Comparison of ENCODE assay signal across 21 cellular contexts in the genomic region with DNA sequence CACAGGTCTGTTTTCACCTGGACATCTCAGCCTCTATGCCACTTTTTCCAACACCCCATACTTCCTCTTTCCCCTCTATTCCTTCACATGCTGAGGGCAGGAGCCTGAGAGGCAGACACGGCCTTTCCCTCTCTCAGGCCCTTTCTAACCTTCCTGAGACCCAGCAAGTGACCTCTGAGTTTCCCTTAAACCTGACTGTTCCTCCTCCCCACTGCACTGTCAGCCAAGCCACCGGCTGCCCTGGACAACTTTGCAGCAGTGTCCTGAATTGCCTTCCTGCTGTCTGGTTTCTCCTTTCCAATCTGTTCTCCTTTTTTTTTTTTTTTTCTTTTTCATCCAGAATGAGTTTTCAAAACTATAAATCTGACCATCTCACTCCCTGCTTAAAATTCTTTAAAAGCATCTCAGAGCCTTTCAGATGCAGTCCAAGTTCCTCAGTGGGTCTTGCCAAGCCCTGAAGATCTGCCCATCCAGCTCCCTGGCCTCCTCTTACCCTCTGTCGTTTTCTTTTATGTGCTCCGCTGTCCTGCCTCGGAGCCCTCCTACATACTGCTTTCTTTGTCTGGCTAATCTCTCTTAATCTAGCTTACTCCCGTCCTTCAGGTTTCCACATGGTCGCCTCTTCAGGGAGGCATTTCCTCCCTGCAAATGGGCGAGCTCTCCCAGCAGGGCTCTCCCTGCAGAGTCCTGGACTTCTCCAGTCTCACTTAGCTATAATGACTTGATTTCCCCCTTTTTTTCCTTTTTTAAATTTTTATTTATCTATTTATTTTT. TPM values are rescaled to one million over a fixed set of nuclear protein-coding genes. Genes with fewer than 3 reads are reported as not detected.
"Had no signal": no experiment of that assay in that cellular context is flagged by ENCODE, and none has a peak within 500 bp of the region (broad histone marks: within the 10 kb centered on the region; RNA-seq: fewer than 3 reads in every experiment).

No MANE protein-coding gene starts in this region.

- H3K9me3 Mint-ChIP-seq: central memory CD8-positive, alpha-beta T cell; effector memory CD8-positive, alpha-beta T cell; naive thymus-derived CD4-positive, alpha-beta T cell had no signal

- H3K36me3 ChIP-seq: prostate gland, suprapubic skin, upper lobe of right lung had no signal

- H3K27ac Mint-ChIP-seq: activated CD4-positive, alpha-beta T cell treated with anti-CD3 and anti-CD28 coated beads for 36 hours; activated CD8-positive, alpha-beta T cell treated with anti-CD3 and anti-CD28 coated beads, Interleukin-2, amount 10 ng/mL, durations not matched to agents 7 days and 5 days; effector memory CD8-positive, alpha-beta T cell; naive thymus-derived CD4-positive, alpha-beta T cell had no signal

- H3K4me3 Mint-ChIP-seq: activated CD4-positive, alpha-beta T cell treated with anti-CD3 and anti-CD28 coated beads for 36 hours; activated CD8-positive, alpha-beta T cell treated with anti-CD3 and anti-CD28 coated beads, Interleukin-2, amount 10 ng/mL, durations not matched to agents 7 days and 5 days; central memory CD8-positive, alpha-beta T cell; effector memory CD8-positive, alpha-beta T cell; naive thymus-derived CD4-positive, alpha-beta T cell had no signal

- DNase-seq: activated CD4-positive, alpha-beta T cell treated with anti-CD3 and anti-CD28 coated beads for 36 hours; activated CD8-positive, alpha-beta memory T cell treated with anti-CD3 and anti-CD28 coated beads, Interleukin-2, amount 50 U/mL, for 48 hours; activated CD8-positive, alpha-beta T cell treated with anti-CD3 and anti-CD28 coated beads, Interleukin-2, amount 10 ng/mL, durations not matched to agents 7 days and 5 days; cortex of kidney; effector memory CD8-positive, alpha-beta T cell; hippocampal formation; kidney glomerular epithelial cell; naive thymus-derived CD4-positive, alpha-beta T cell; nucleus accumbens; spleen; stimulated activated CD4-positive, alpha-beta T cell treated with anti-CD3 and anti-CD28 coated beads, Interleukin-1b, Interleukin-23, amount 100 ng/mL, for 48 hours; stimulated activated naive CD8-positive, alpha-beta T cell treated with anti-CD3 and anti-CD28 coated beads, Interleukin-15, Interleukin-2, amounts not matched to agents 100 U/mL and 50 U/mL, for 24 hours; T-helper 9 cell; upper lobe of right lung had no signal

- ATAC-seq: activated CD4-positive, alpha-beta T cell treated with anti-CD3 and anti-CD28 coated beads for 36 hours; activated CD8-positive, alpha-beta T cell treated with anti-CD3 and anti-CD28 coated beads, Interleukin-2, amount 10 ng/mL, durations not matched to agents 7 days and 5 days; effector memory CD8-positive, alpha-beta T cell; naive thymus-derived CD4-positive, alpha-beta T cell; sciatic nerve; stimulated activated naive CD8-positive, alpha-beta T cell treated with anti-CD3 and anti-CD28 coated beads, Interleukin-15, Interleukin-2, amounts not matched to agents 100 U/mL and 50 U/mL, for 24 hours; upper lobe of right lung had no signal

- H3K4me3 ChIP-seq: prostate gland, spleen, suprapubic skin, upper lobe of right lung had no signal

- H3K4me1 ChIP-seq: prostate gland, suprapubic skin, upper lobe of right lung had no signal

- H3K4me1 Mint-ChIP-seq: activated CD4-positive, alpha-beta T cell treated with anti-CD3 and anti-CD28 coated beads for 36 hours; central memory CD8-positive, alpha-beta T cell; naive thymus-derived CD4-positive, alpha-beta T cell had no signal

- H3K9me3 ChIP-seq: prostate gland, spleen, suprapubic skin, upper lobe of right lung had no signal

- H3K27me3 Mint-ChIP-seq: activated CD4-positive, alpha-beta T cell treated with anti-CD3 and anti-CD28 coated beads for 36 hours; central memory CD8-positive, alpha-beta T cell; effector memory CD8-positive, alpha-beta T cell; naive thymus-derived CD4-positive, alpha-beta T cell had no signal

- H3K27me3 ChIP-seq: spleen, suprapubic skin, upper lobe of right lung had no signal

- H3K27ac ChIP-seq: suprapubic skin, upper lobe of right lung had no signal

RNA-seq across cellular contexts. Expression of a gene that starts 30.5 kb away (rescaled TPM):
- total RNA-seq: activated CD4-positive, alpha-beta T cell treated with anti-CD3 and anti-CD28 coated beads for 36 hours; activated CD8-positive, alpha-beta T cell treated with anti-CD3 and anti-CD28 coated beads, Interleukin-2, amount 10 ng/mL, durations not matched to agents 7 days and 5 days; epithelial cell of proximal tubule; glomerular endothelial cell; mononuclear cell; naive thymus-derived CD4-positive, alpha-beta T cell; upper lobe of right lung had no signal

RNA-seq across cellular contexts. Expression of a gene that starts 51.1 kb away (rescaled TPM):
- total RNA-seq: activated CD4-positive, alpha-beta T cell treated with anti-CD3 and anti-CD28 coated beads for 36 hours; activated CD8-positive, alpha-beta T cell treated with anti-CD3 and anti-CD28 coated beads, Interleukin-2, amount 10 ng/mL, durations not matched to agents 7 days and 5 days; epithelial cell of proximal tubule; glomerular endothelial cell; mononuclear cell; naive thymus-derived CD4-positive, alpha-beta T cell had no signal
